ENCODE assay signal across 9 cellular contexts in the genomic region with DNA sequence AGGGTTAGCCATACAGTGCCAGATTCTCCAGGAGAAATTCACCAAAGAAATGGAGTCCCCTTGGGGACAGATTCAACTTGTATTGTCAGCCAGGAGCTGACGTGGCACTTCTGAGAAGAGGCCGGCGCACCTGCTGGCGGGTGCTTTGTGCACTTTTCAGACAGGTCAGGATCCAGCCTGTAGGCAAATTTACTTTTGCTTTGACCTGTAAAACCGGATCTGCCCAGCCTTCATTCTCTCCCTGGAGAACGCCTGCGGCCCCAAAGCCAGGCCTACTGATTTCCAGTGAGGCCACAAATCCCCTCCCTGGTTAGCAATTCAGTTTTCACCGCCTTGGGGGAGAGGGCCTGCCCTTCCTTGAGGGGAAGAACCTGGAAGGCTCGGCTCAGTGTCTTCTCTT. TPM values are rescaled to one million over a fixed set of nuclear protein-coding genes. Genes with fewer than 3 reads are reported as not detected.
DNase-seq lines count a peak whose midpoint lies in the region; ATAC-seq and TF ChIP-seq lines count a peak whose summit lies in the region.
"Had no signal": no experiment of that assay in that cellular context is flagged by ENCODE, and none has a peak within 500 bp of the region (broad histone marks: within the 10 kb centered on the region; RNA-seq: fewer than 3 reads in every experiment).

No MANE protein-coding gene starts in this region.

- H3K9ac ChIP-seq in PC-3 (ENCODE audit: low read length) (no peak overlapping the region), parathyroid adenoma (no peak overlapping the region)

- intact Hi-C loops in PC-3 (cut with micrococcal nuclease) = no loop called here

- POLR2A ChIA-PET in PC-3 (lab: Charles Lee; ENCODE audit: unreplicated experiment) = no interaction called here

- peaks cover 0 to 2% (median 0%) of the 10 kb centered on the region in 3 donors for H3K27me3 Mint-ChIP-seq in immature natural killer cell (ENCODE audit: low read depth in 3 of 3)

- H3K79me2 ChIP-seq in PC-3 (ENCODE audit: low read length) = no peaks in the 10 kb centered on the region
- H3K79me2 ChIP-seq in parathyroid adenoma = no peaks in the 10 kb centered on the region

- H2AFZ ChIP-seq in PC-3 (ENCODE audit: low read length) (0 out of 2 replicates have a peak overlapping the region, but pooled peaks have one; percentile 8), parathyroid adenoma (peak overlapping the region; percentile 84)

- H3K4me3 ChIP-seq in PC-3 (ENCODE audit: low read length) = no peak overlapping the region
- H3K4me3 ChIP-seq in parathyroid adenoma (ENCODE audit: low read depth, low read length) = no peak overlapping the region

- H3K27me3 ChIP-seq in PC-3 (ENCODE audit: low read length) (no peaks in the 10 kb centered on the region), parathyroid adenoma (ENCODE audit: control insufficient read depth, insufficient read depth, low read length) (no peaks in the 10 kb centered on the region)

- no peaks in the 10 kb centered on the region for H3K9me3 ChIP-seq in PC-3 (ENCODE audit: low read length)
- no peaks in the 10 kb centered on the region for H3K9me3 ChIP-seq in parathyroid adenoma (ENCODE audit: control insufficient read depth, low read length)

- no peak for TF ChIP-seq POLR2A in erythroblast (IDR thresholded peaks at IDR 0.05; ENCODE audit: low read length)

- peaks cover 28 to 32% of the 10 kb centered on the region in 2 donors for H3K4me1 Mint-ChIP-seq in immature natural killer cell

- no peak overlapping the region for H3K4me3 Mint-ChIP-seq in immature natural killer cell

- no peaks in the 10 kb centered on the region for H3K9me3 Mint-ChIP-seq in immature natural killer cell

- H4K20me1 ChIP-seq in PC-3 (ENCODE audit: low read length) = no peaks in the 10 kb centered on the region

- no peaks in the 10 kb centered on the region for H3F3A ChIP-seq in PC-3 (ENCODE audit: low read length, unreplicated experiment)

- H3K4me1 ChIP-seq in PC-3 (ENCODE audit: insufficient read depth, low read length) (peaks cover 22% of the 10 kb centered on the region), parathyroid adenoma (peaks cover 8% of the 10 kb centered on the region)

- ATAC-seq in GM19035 (IDR thresholded peaks at IDR 0.05; ENCODE audit: unreplicated experiment) (peak; percentile 67), HG02885 (IDR thresholded peaks at IDR 0.05; ENCODE audit: poor library complexity, unreplicated experiment) (peak; percentile 70), PC-3 (peak; percentile 58)

- no peaks in the 10 kb centered on the region for H3K9me2 ChIP-seq in PC-3 (replicated peaks; ENCODE audit: low read length)

- BruUV-seq in PC-3 (replicated peaks; lab: Mats Ljungman, UMichigan) = no TSS peak

- DNase-seq in PC-3 = peak; percentile 91
- no peak for DNase-seq in immature natural killer cell
- DNase-seq in KG1 (lab: John Stamatoyannopoulos, UW) = no peak
- no peak for DNase-seq in erythroblast (lab: John Stamatoyannopoulos, UW)
- no peak for DNase-seq in middle frontal gyrus (ENCODE audit: extremely low spot score, low spot score)
- DNase-seq: activated T-cell treated with anti-CD3 and anti-CD28 coated beads for 4 hours had no signal

- H3K36me3 ChIP-seq in PC-3 (ENCODE audit: low read depth, low read length) (0 out of 2 replicates have a peak, but pooled peaks cover 4% of the 10 kb centered on the region), parathyroid adenoma (ENCODE audit: control insufficient read depth, insufficient read depth, low read length) (no peaks in the 10 kb centered on the region)

- H3K27ac Mint-ChIP-seq in immature natural killer cell = no peak overlapping the region

- H3K4me2 ChIP-seq in PC-3 (ENCODE audit: low read length) = peak overlapping the region; percentile 62
- H3K4me2 ChIP-seq in parathyroid adenoma (ENCODE audit: low read length) = peak overlapping the region; percentile 35

- TF ChIP-seq CTCF in PC-3 (conservative IDR thresholded peaks at IDR 0.05; ENCODE audit: low read depth, low read length) (no peak), parathyroid adenoma (IDR thresholded peaks at IDR 0.05) (no peak)

- peak overlapping the region; percentile 50 for H3K27ac ChIP-seq in PC-3 (ENCODE audit: low read length)
- H3K27ac ChIP-seq in parathyroid adenoma = peak overlapping the region; percentile 81

- CTCF ChIA-PET in PC-3 (lab: Charles Lee) = no interaction called here

- H3K36me3 Mint-ChIP-seq in immature natural killer cell = peaks cover 0 to 19% (median 11%) of the 10 kb centered on the region in 3 donors

RNA-seq across cellular contexts. Expression of a gene that starts 17.4 kb away (rescaled TPM):
- total RNA-seq in PC-3 (2014; rRNA removed) = 19.4 and 21.6 TPM in 2 replicates
- 10 to 100 TPM; 38.2 to 49.0 (median 47.7) TPM for polyA plus RNA-seq in immature natural killer cell
